In genomic region chr4:183130328-183131155, GRCh38 we compare ENCODE assay signal across 12 cellular contexts. TPM values are rescaled to one million over a fixed set of nuclear protein-coding genes. Genes with fewer than 3 reads are reported as not detected.
DNase-seq lines count a peak whose midpoint lies in the region; TF ChIP-seq lines count a peak whose summit lies in the region.
"Had no signal": no experiment of that assay in that cellular context is flagged by ENCODE, and none has a peak within 500 bp of the region (broad histone marks: within the 10 kb centered on the region; RNA-seq: fewer than 3 reads in every experiment).

No MANE protein-coding gene starts in this region.

- H3K4me3 Mint-ChIP-seq in activated CD4-positive, alpha-beta T cell treated with anti-CD3 and anti-CD28 coated beads, Interleukin-2, amount 10 ng/mL, durations not matched to agents 7 days and 5 days, result no peak overlapping the region

- BruUV-seq in PC-9 (replicated peaks; lab: Mats Ljungman, UMichigan), result no TSS peak

- H3K4me2 ChIP-seq in PC-9, result peak overlapping the region; percentile 49

- TF ChIP-seq POLR2A in esophagus muscularis mucosa (IDR thresholded peaks at IDR 0.05; ENCODE audit: low read depth) (no peak), prostate gland (IDR thresholded peaks at IDR 0.05) (no peak), erythroblast (IDR thresholded peaks at IDR 0.05; ENCODE audit: low read length) (no peak)

- H2AFZ ChIP-seq in PC-9, result no peak overlapping the region

- intact Hi-C loops in PC-9 (cut with micrococcal nuclease; ENCODE audit: unreplicated experiment), result loop anchor here (1.0 to 5.0 kb wide), 2 partner anchors 12 to 52 kb away; no protein-coding TSS in a partner anchor
- intact Hi-C loops in esophagus muscularis mucosa (cut with DNase I), result no loop called here
- intact Hi-C loops in prostate gland (cut with DNase I), result no loop called here

- no peaks in the 10 kb centered on the region for H3K9me3 ChIP-seq in PC-9 (ENCODE audit: insufficient read depth, low read depth)
- no peaks in the 10 kb centered on the region for H3K9me3 ChIP-seq in esophagus muscularis mucosa
- no peaks in the 10 kb centered on the region for H3K9me3 ChIP-seq in prostate gland

- H3K4me3 ChIP-seq in PC-9 (no peak overlapping the region), esophagus muscularis mucosa (no peak overlapping the region), prostate gland (no peak overlapping the region), coronary artery (no peak overlapping the region)

- no peaks in the 10 kb centered on the region for H3K9me2 ChIP-seq in PC-9 (ENCODE audit: insufficient read depth)

- no peak for TF ChIP-seq EP300 in esophagus muscularis mucosa (IDR thresholded peaks at IDR 0.05)

- H3K27me3 Mint-ChIP-seq in activated CD4-positive, alpha-beta T cell treated with anti-CD3 and anti-CD28 coated beads, Interleukin-2, amount 10 ng/mL, durations not matched to agents 7 days and 5 days, result peaks cover 6% of the 10 kb centered on the region

- no peaks in the 10 kb centered on the region for H3K4me1 Mint-ChIP-seq in activated CD4-positive, alpha-beta T cell treated with anti-CD3 and anti-CD28 coated beads, Interleukin-2, amount 10 ng/mL, durations not matched to agents 7 days and 5 days

- H3K36me3 ChIP-seq in PC-9 (ENCODE audit: low read depth) (no peaks in the 10 kb centered on the region), esophagus muscularis mucosa (no peaks in the 10 kb centered on the region), prostate gland (no peaks in the 10 kb centered on the region)

- H4K20me1 ChIP-seq in PC-9 (ENCODE audit: insufficient read depth), result no peaks in the 10 kb centered on the region

- H3K27ac ChIP-seq in PC-9 (no peak overlapping the region), esophagus muscularis mucosa (replicated peaks in 1 of 4) (peak overlapping the region in 3 of 4 donors; percentile 8 to 57 (median 48)), prostate gland (no peak overlapping the region), coronary artery (no peak overlapping the region)

- WGBS in esophagus muscularis mucosa, result 59% methylated on average over 7 of the region's 7 CpGs
- 38% methylated on average over 7 of the region's 7 CpGs for WGBS in prostate gland

- no peak overlapping the region for H3K27ac Mint-ChIP-seq in activated CD4-positive, alpha-beta T cell treated with anti-CD3 and anti-CD28 coated beads, Interleukin-2, amount 10 ng/mL, durations not matched to agents 7 days and 5 days

- CTCF ChIA-PET in PC-9 (lab: Charles Lee), result no interaction called here
- CTCF ChIA-PET in activated CD4-positive, alpha-beta T cell treated with anti-CD3 and anti-CD28 coated beads, Interleukin-2, amount 10 ng/mL, durations not matched to agents 7 days and 5 days (lab: Charles Lee), result no interaction called here

- peaks cover 15% of the 10 kb centered on the region; the same call in 1 of the 2 replicates for H3K79me2 ChIP-seq in PC-9 (ENCODE audit: low read depth)

- TF ChIP-seq CTCF in PC-9 (conservative IDR thresholded peaks at IDR 0.05) (no peak), esophagus muscularis mucosa (IDR thresholded peaks at IDR 0.05) (no peak), prostate gland (IDR thresholded peaks at IDR 0.05) (no peak), coronary artery (IDR thresholded peaks at IDR 0.05) (no peak)

- no peaks in the 10 kb centered on the region for H3K27me3 ChIP-seq in PC-9 (ENCODE audit: insufficient read depth, low read depth)
- no peaks in the 10 kb centered on the region for H3K27me3 ChIP-seq in esophagus muscularis mucosa
- no peaks in the 10 kb centered on the region for H3K27me3 ChIP-seq in prostate gland (replicated peaks; ENCODE audit: insufficient read depth)

- POLR2A ChIA-PET in PC-9 (lab: Charles Lee; ENCODE audit: unreplicated experiment), result interaction anchor here (0.7 kb wide), 1 partner anchor 1041 kb away, joined by 3 read pairs; no protein-coding TSS in a partner anchor
- POLR2A ChIA-PET in activated CD4-positive, alpha-beta T cell treated with anti-CD3 and anti-CD28 coated beads, Interleukin-2, amount 10 ng/mL, durations not matched to agents 7 days and 5 days (lab: Charles Lee), result no interaction called here

- H3K9me3 Mint-ChIP-seq in activated CD4-positive, alpha-beta T cell treated with anti-CD3 and anti-CD28 coated beads, Interleukin-2, amount 10 ng/mL, durations not matched to agents 7 days and 5 days, result no peaks in the 10 kb centered on the region

- H3K36me3 Mint-ChIP-seq in activated CD4-positive, alpha-beta T cell treated with anti-CD3 and anti-CD28 coated beads, Interleukin-2, amount 10 ng/mL, durations not matched to agents 7 days and 5 days (ENCODE audit: low read depth), result no peaks in the 10 kb centered on the region

- H3K4me1 ChIP-seq in PC-9 (replicated peaks; ENCODE audit: insufficient read depth) (peaks cover 9% of the 10 kb centered on the region; the same call in 1 of the 2 replicates), esophagus muscularis mucosa (peaks cover 24 to 38% (median 32%) of the 10 kb centered on the region in 4 donors), prostate gland (replicated peaks) (peaks cover 3% of the 10 kb centered on the region)

- DNase-seq in HT-29 (ENCODE audit: low spot score), result peak; percentile 36
- peak; percentile 49 to 58 for DNase-seq in PC-9
- DNase-seq in esophagus muscularis mucosa (ENCODE audit: extremely low spot score), result no peak
- DNase-seq in prostate gland (ENCODE audit: low spot score), result peak; percentile 78
- DNase-seq in activated effector memory CD4-positive, alpha-beta T cell treated with Interleukin-2 at 50 U/mL for 16 hours, result no peak
- no peak for DNase-seq in activated CD4-positive, alpha-beta T cell treated with anti-CD3 and anti-CD28 coated beads, Interleukin-2, amount 10 ng/mL, durations not matched to agents 7 days and 5 days
- no peak for DNase-seq in erythroblast (lab: John Stamatoyannopoulos, UW)
- DNase-seq in coronary artery (ENCODE audit: low spot score), result no peak
- DNase-seq: activated gamma-delta T cell, GDM1, NCI-H146, T1000 had no signal

- no peaks in the 10 kb centered on the region; the same call in 1 of the 2 replicates for H3F3A ChIP-seq in PC-9 (ENCODE audit: insufficient read depth, low read depth)

RNA-seq across cellular contexts. Expression of gene WWC2, which starts 31.5 kb away (rescaled TPM):
- 11.5 and 13.0 TPM in 2 replicates for total RNA-seq in HT-29 (2014; rRNA removed; shearing (Covaris generic))
- total RNA-seq in PC-9 (2021) (42.3 and 46.5 TPM in 2 replicates), esophagus muscularis mucosa (10 to 100 TPM; 28.2 to 38.5 (median 37.0) TPM), prostate gland (10 to 100 TPM; 17.6 to 44.1 TPM)
- under 1 TPM; 0.25 to 0.52 TPM for total RNA-seq in activated CD4-positive, alpha-beta T cell treated with anti-CD3 and anti-CD28 coated beads, Interleukin-2, amount 10 ng/mL, durations not matched to agents 7 days and 5 days

Comparison
In these comparisons a context has a peak if more than half of its experiments do, and no peak if none do; other contexts are left out.
1. DNase-seq: peak in HT-29 (single experiment), PC-9 (2 of 2) and prostate gland (single experiment); none in esophagus muscularis mucosa (single experiment), activated effector memory CD4-positive, alpha-beta T cell treated with Interleukin-2 at 50 U/mL for 16 hours (single experiment), activated CD4-positive, alpha-beta T cell treated with anti-CD3 and anti-CD28 coated beads, Interleukin-2, amount 10 ng/mL, durations not matched to agents 7 days and 5 days (single experiment), erythroblast (0 of 2) and coronary artery (single experiment).
2. H3K27ac ChIP-seq: peak in esophagus muscularis mucosa (3 of 4); none in PC-9 (single experiment), prostate gland (0 of 2) and coronary artery (0 of 2).